ENCODE assay signal across 24 cellular contexts in the genomic region with DNA sequence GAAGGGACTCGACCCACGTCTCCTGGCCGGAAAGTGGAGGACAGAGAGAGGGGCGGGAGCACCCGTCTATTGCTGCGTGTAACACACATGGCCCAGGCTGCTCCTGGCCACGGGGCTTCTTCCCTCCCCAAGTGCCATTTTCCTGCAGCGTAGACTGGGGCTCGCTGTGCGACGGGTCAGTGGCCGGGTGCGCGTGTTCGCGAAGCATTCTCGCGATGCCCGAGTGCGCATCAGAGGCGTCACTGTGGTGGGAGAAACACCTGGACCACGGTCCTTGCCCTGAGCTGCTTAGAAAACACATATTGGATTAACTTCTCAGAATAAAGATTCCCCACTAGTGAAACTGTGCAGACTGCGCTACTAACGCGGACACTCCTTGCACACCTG.
"Had no signal": no experiment of that assay in that cellular context is flagged by ENCODE, and none has a peak within 500 bp of the region (broad histone marks: within the 10 kb centered on the region; RNA-seq: fewer than 3 reads in every experiment).

No MANE protein-coding gene starts in this region.

- H3K36me3 ChIP-seq: brain microvascular endothelial cell, cardiac muscle cell, MG63, SJCRH30, WERI-Rb-1 had no signal

- H3K9ac ChIP-seq: SK-N-SH had no signal

- H3K4me2 ChIP-seq: SK-N-SH had no signal

- DNase-seq: activated CD4-positive, alpha-beta memory T cell treated with anti-CD3 and anti-CD28 coated beads, Interleukin-2, amount 10 ng/mL, durations not matched to agents 7 days and 5 days; activated CD4-positive, alpha-beta T cell treated with anti-CD3 and anti-CD28 coated beads for 36 hours; activated CD4-positive, alpha-beta T cell treated with anti-CD3 and anti-CD28 coated beads, Interleukin-2, amount 50 U/mL, for 1 hour; activated CD8-positive, alpha-beta memory T cell treated with anti-CD3 and anti-CD28 coated beads, Interleukin-2, amount 50 U/mL, for 4 hours; activated effector memory CD4-positive, alpha-beta T cell treated with Interleukin-2 at 50 U/mL for 16 hours; activated naive CD4-positive, alpha-beta T cell; activated T-cell treated with anti-CD3 and anti-CD28 coated beads, Interleukin-2, amount 50 U/mL, for 1 hour; amygdala; brain microvascular endothelial cell; MG63; MV-4-11; NCI-H1092 treated with DMSO at 0.1 percent for 48 hours; NCI-H1417 treated with DMSO at 0.1 percent for 48 hours; NCI-H1694; NCI-H2029; NCI-H345; NCI-H510A; NCI-H526 treated with DMSO at 0.1 percent for 48 hours; NCI-H82; SJCRH30; T-helper 1 cell; WERI-Rb-1 had no signal

- ATAC-seq: activated CD4-positive, alpha-beta T cell treated with anti-CD3 and anti-CD28 coated beads for 36 hours had no signal

- H3K4me3 ChIP-seq: cardiac muscle cell, MG63, SJCRH30 had no signal

- H3K9me3 ChIP-seq: MG63, SJCRH30, SK-N-SH had no signal

- H3K27me3 ChIP-seq: brain microvascular endothelial cell, cardiac muscle cell, MG63, SJCRH30 had no signal

- H3K27ac ChIP-seq: brain microvascular endothelial cell, cardiac muscle cell, SJCRH30, WERI-Rb-1 had no signal

- H3K4me1 ChIP-seq: SJCRH30 had no signal
